In genomic region chr4:36313687-36314086, GRCh38 we compare ENCODE assay signal across 24 cellular contexts. TPM values are rescaled to one million over a fixed set of nuclear protein-coding genes. Genes with fewer than 3 reads are reported as not detected.
"Had no signal": no experiment of that assay in that cellular context is flagged by ENCODE, and none has a peak within 500 bp of the region (broad histone marks: within the 10 kb centered on the region; RNA-seq: fewer than 3 reads in every experiment).

No MANE protein-coding gene starts in this region.

- H3K36me3 Mint-ChIP-seq: WTC11 had no signal

- H3K4me3 ChIP-seq: adrenal gland, colonic mucosa, esophagus squamous epithelium, gastroesophageal sphincter, heart left ventricle, upper lobe of right lung had no signal

- H3K4me1 Mint-ChIP-seq: WTC11 had no signal

- H3K27ac ChIP-seq: adrenal gland, colonic mucosa, esophagus squamous epithelium, gastroesophageal sphincter, upper lobe of right lung had no signal

- H3K36me3 ChIP-seq: adrenal gland, colonic mucosa, esophagus squamous epithelium, gastroesophageal sphincter, heart left ventricle, upper lobe of right lung had no signal

- DNase-seq: activated CD4-positive, alpha-beta T cell treated with anti-CD3 and anti-CD28 coated beads for 4 hours; activated CD8-positive, alpha-beta memory T cell treated with anti-CD3 and anti-CD28 coated beads, Interleukin-2, amount 10 ng/mL, durations not matched to agents 7 days and 5 days; activated CD8-positive, alpha-beta T cell treated with anti-CD3 and anti-CD28 coated beads for 36 hours; activated gamma-delta T cell treated with Interleukin-2 at 50 U/mL for 16 hours; activated T-cell treated with anti-CD3 and anti-CD28 coated beads for 4 hours; adrenal gland; colonic mucosa; esophagus squamous epithelium; heart left ventricle; islet precursor cell; left cardiac atrium; posterior cingulate gyrus; small intestine; stimulated activated CD4-positive, alpha-beta T cell treated with anti-CD3 and anti-CD28 coated beads, Interleukin-15, amount 100 ng/mL, for 24 hours; stimulated activated naive CD4-positive, alpha-beta T cell treated with Interleukin-2 at 50 U/mL for 16 hours; T-helper 1 cell; T-helper 9 cell; upper lobe of right lung had no signal

- H3K9me3 Mint-ChIP-seq: activated CD8-positive, alpha-beta T cell treated with anti-CD3 and anti-CD28 coated beads for 36 hours; activated naive CD4-positive, alpha-beta T cell treated with anti-CD3 and anti-CD28 coated beads, Interleukin-2, amount 50 U/mL, for 24 hours; WTC11 had no signal

- H3K27ac Mint-ChIP-seq: activated CD8-positive, alpha-beta memory T cell treated with anti-CD3 and anti-CD28 coated beads, Interleukin-2, amount 10 ng/mL, durations not matched to agents 7 days and 5 days; activated CD8-positive, alpha-beta T cell treated with anti-CD3 and anti-CD28 coated beads for 36 hours; activated naive CD4-positive, alpha-beta T cell treated with anti-CD3 and anti-CD28 coated beads, Interleukin-2, amount 50 U/mL, for 24 hours; WTC11 had no signal

- H3K4me3 Mint-ChIP-seq: activated CD8-positive, alpha-beta memory T cell treated with anti-CD3 and anti-CD28 coated beads, Interleukin-2, amount 10 ng/mL, durations not matched to agents 7 days and 5 days; activated CD8-positive, alpha-beta T cell treated with anti-CD3 and anti-CD28 coated beads for 36 hours; activated naive CD4-positive, alpha-beta T cell treated with anti-CD3 and anti-CD28 coated beads, Interleukin-2, amount 50 U/mL, for 24 hours; WTC11 had no signal

- H3K27me3 Mint-ChIP-seq: activated CD8-positive, alpha-beta memory T cell treated with anti-CD3 and anti-CD28 coated beads, Interleukin-2, amount 10 ng/mL, durations not matched to agents 7 days and 5 days; activated CD8-positive, alpha-beta T cell treated with anti-CD3 and anti-CD28 coated beads for 36 hours; activated naive CD4-positive, alpha-beta T cell treated with anti-CD3 and anti-CD28 coated beads, Interleukin-2, amount 50 U/mL, for 24 hours had no signal

- H3K27me3 ChIP-seq: adrenal gland, colonic mucosa, esophagus squamous epithelium, gastroesophageal sphincter, heart left ventricle, upper lobe of right lung had no signal

- H3K9me3 ChIP-seq: adrenal gland, colonic mucosa, esophagus squamous epithelium, gastroesophageal sphincter, heart left ventricle, upper lobe of right lung had no signal

- H3K4me1 ChIP-seq: colonic mucosa, gastroesophageal sphincter had no signal

- ATAC-seq: activated CD8-positive, alpha-beta memory T cell treated with anti-CD3 and anti-CD28 coated beads, Interleukin-2, amount 10 ng/mL, durations not matched to agents 7 days and 5 days; activated CD8-positive, alpha-beta T cell treated with anti-CD3 and anti-CD28 coated beads for 36 hours; gastroesophageal sphincter; heart left ventricle; left cardiac atrium; sciatic nerve; SK-N-SH treated with all-trans-retinoic acid at 6 μM for 48 hours; upper lobe of right lung; WTC11 had no signal

RNA-seq across cellular contexts. Expression of gene DTHD1, which starts 32.3 kb away (rescaled TPM):
- total RNA-seq: astrocyte, WTC11 had no signal
